27 cellular contexts compared by ENCODE assay signal in genomic region chr5:103927739-103928138, GRCh38.
"Had no signal": no experiment of that assay in that cellular context is flagged by ENCODE, and none has a peak within 500 bp of the region (broad histone marks: within the 10 kb centered on the region; RNA-seq: fewer than 3 reads in every experiment).

No MANE protein-coding gene starts in this region.

- H3K27me3 Mint-ChIP-seq: naive B cell; progenitor cell of endocrine pancreas; stimulated activated naive B cell treated with anti-CD40 and anti-IgM and Interleukin-4, amounts not matched to agents 10 μg/mL and 1 μg/mL and 100 μg/mL, for 72 hours had no signal

- H3K4me3 ChIP-seq: left lung, lower lobe of right lung, ovary, right atrium auricular region, right lobe of liver, stomach, testis, thyroid gland, transverse colon, upper lobe of left lung had no signal

- H3K36me3 ChIP-seq: left lung, lower lobe of right lung, ovary, right atrium auricular region, right lobe of liver, stomach, thyroid gland, transverse colon, upper lobe of left lung had no signal

- H3K27ac Mint-ChIP-seq: immature natural killer cell; mesothelial cell of epicardium; naive B cell; natural killer cell; nephron progenitor cell; progenitor cell of endocrine pancreas; stimulated activated naive B cell treated with anti-CD40 and anti-IgM and Interleukin-4, amounts not matched to agents 10 μg/mL and 1 μg/mL and 100 μg/mL, for 72 hours had no signal

- H3K9me3 ChIP-seq: left lung, lower lobe of right lung, ovary, right atrium auricular region, right lobe of liver, stomach, testis, thyroid gland, transverse colon, upper lobe of left lung had no signal

- H3K4me1 Mint-ChIP-seq: immature natural killer cell; naive B cell; natural killer cell; stimulated activated naive B cell treated with anti-CD40 and anti-IgM and Interleukin-4, amounts not matched to agents 10 μg/mL and 1 μg/mL and 100 μg/mL, for 72 hours had no signal

- H3K36me3 Mint-ChIP-seq: mesothelial cell of epicardium; naive B cell; natural killer cell; stimulated activated naive B cell treated with anti-CD40 and anti-IgM and Interleukin-4, amounts not matched to agents 10 μg/mL and 1 μg/mL and 100 μg/mL, for 72 hours had no signal

- ATAC-seq: left colon; left lung; lower lobe of right lung; natural killer cell; right lobe of liver; stimulated activated naive B cell treated with anti-CD40 and anti-IgM and Interleukin-4, amounts not matched to agents 10 μg/mL and 1 μg/mL and 100 μg/mL, for 72 hours; stimulated activated naive CD8-positive, alpha-beta T cell treated with anti-CD3 and anti-CD28 coated beads, Interleukin-15, Interleukin-2, amounts not matched to agents 100 U/mL and 50 U/mL, for 24 hours had no signal

- H3K4me3 Mint-ChIP-seq: immature natural killer cell; mesothelial cell of epicardium; natural killer cell; nephron progenitor cell; stimulated activated naive B cell treated with anti-CD40 and anti-IgM and Interleukin-4, amounts not matched to agents 10 μg/mL and 1 μg/mL and 100 μg/mL, for 72 hours had no signal

- H3K4me1 ChIP-seq: left lung, lower lobe of right lung, right atrium auricular region, right lobe of liver, stomach, testis, thyroid gland, transverse colon, upper lobe of left lung had no signal

- H3K27me3 ChIP-seq: left lung, ovary, right atrium auricular region, right lobe of liver, stomach, testis, thyroid gland, transverse colon, upper lobe of left lung had no signal

- DNase-seq: hypothalamus; immature natural killer cell; kidney; left colon; left lung; lower lobe of right lung; mammary epithelial cell; mesenchymal stem cell; naive B cell; natural killer cell; nephron progenitor cell; ovary; right lobe of liver; stimulated activated CD4-positive, alpha-beta T cell treated with anti-CD3 and anti-CD28 coated beads, Interleukin-12 subunit alpha, Interleukin-12 subunit beta, amount 100 ng/mL, for 4 hours; stimulated activated CD4-positive, alpha-beta T cell treated with anti-CD3 and anti-CD28 coated beads, Interleukin-15, amount 100 ng/mL, for 24 hours; stimulated activated CD4-positive, alpha-beta T cell treated with anti-CD3 and anti-CD28 coated beads, Interleukin-2, amount 100 ng/mL, for 24 hours; stimulated activated CD4-positive, alpha-beta T cell treated with anti-CD3 and anti-CD28 coated beads, Interleukin-4, amount 100 ng/mL, for 1 hour; stimulated activated naive B cell treated with anti-CD40 and anti-IgM and Interleukin-4, amounts not matched to agents 10 μg/mL and 1 μg/mL and 100 μg/mL, for 72 hours; stimulated activated naive CD8-positive, alpha-beta T cell treated with anti-CD3 and anti-CD28 coated beads, Interleukin-15, Interleukin-2, amounts not matched to agents 100 U/mL and 50 U/mL, for 24 hours; stomach; testis; thyroid gland; transverse colon; upper lobe of left lung had no signal

- H3K9me3 Mint-ChIP-seq: mesothelial cell of epicardium, nephron progenitor cell had no signal

- H3K27ac ChIP-seq: left lung, lower lobe of right lung, ovary, right atrium auricular region, right lobe of liver, stomach, testis, thyroid gland, transverse colon, upper lobe of left lung had no signal
